Comparison of ENCODE assay signal across 1 cellular context in the genomic region with DNA sequence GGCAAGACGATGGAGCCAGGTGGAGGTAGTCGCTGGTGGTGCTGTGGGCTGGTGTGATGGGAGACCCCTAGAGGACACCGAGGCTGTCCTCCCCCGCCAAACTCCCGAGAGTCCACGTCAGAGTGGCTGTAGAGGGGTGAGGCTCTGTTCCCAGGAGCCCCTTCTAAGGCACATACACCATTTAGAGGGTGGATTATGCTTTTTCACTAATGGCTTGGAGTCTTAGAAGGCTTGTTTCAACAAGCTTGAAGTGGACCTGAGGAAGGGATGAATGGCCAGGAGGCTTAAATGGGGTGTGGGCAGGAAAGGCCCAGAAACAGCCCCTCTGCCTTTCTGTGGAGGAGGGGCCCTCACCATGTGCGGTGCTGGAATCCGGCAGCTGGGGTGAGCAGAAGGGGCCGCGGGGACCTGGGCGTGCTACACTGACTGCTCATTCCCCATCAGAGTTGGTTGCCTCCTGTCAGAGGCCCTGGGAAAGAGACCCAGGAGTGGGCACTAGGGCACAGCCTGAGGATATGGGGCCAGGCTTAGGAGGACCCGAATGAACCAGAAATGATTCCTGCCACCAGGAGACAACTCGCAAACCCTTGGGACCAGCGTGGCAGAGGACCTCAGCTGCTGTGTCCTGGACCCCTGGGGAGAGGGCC.
TF ChIP-seq lines count a peak whose summit lies in the region.

No MANE protein-coding gene starts in this region.

TF ChIP-seq in WTC11, 78 proteins besides CTCF, POLR2A, EP300 and RAD21 (continued from another document):
- TF ChIP-seq, protein P1, sequence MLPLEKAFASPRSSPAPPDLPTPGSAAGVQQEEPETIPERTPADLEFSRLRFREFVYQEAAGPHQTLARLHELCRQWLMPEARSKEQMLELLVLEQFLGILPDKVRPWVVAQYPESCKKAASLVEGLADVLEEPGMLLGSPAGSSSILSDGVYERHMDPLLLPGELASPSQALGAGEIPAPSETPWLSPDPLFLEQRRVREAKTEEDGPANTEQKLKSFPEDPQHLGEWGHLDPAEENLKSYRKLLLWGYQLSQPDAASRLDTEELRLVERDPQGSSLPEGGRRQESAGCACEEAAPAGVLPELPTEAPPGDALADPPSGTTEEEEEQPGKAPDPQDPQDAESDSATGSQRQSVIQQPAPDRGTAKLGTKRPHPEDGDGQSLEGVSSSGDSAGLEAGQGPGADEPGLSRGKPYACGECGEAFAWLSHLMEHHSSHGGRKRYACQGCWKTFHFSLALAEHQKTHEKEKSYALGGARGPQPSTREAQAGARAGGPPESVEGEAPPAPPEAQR (CRISPR knock-in tag; IDR thresholded peaks at IDR 0.05): no peak
- TF ChIP-seq, protein P2, sequence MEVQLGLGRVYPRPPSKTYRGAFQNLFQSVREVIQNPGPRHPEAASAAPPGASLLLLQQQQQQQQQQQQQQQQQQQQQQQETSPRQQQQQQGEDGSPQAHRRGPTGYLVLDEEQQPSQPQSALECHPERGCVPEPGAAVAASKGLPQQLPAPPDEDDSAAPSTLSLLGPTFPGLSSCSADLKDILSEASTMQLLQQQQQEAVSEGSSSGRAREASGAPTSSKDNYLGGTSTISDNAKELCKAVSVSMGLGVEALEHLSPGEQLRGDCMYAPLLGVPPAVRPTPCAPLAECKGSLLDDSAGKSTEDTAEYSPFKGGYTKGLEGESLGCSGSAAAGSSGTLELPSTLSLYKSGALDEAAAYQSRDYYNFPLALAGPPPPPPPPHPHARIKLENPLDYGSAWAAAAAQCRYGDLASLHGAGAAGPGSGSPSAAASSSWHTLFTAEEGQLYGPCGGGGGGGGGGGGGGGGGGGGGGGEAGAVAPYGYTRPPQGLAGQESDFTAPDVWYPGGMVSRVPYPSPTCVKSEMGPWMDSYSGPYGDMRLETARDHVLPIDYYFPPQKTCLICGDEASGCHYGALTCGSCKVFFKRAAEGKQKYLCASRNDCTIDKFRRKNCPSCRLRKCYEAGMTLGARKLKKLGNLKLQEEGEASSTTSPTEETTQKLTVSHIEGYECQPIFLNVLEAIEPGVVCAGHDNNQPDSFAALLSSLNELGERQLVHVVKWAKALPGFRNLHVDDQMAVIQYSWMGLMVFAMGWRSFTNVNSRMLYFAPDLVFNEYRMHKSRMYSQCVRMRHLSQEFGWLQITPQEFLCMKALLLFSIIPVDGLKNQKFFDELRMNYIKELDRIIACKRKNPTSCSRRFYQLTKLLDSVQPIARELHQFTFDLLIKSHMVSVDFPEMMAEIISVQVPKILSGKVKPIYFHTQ (CRISPR knock-in tag; IDR thresholded peaks at IDR 0.05): no peak
- TF ChIP-seq EMX1 (CRISPR knock-in tag; IDR thresholded peaks at IDR 0.05) (no peak), SMAD3 (CRISPR knock-in tag; IDR thresholded peaks at IDR 0.05; ENCODE audit: borderline replicate concordance) (no peak)
